Comparison of ENCODE assay signal across 8 cellular contexts in the genomic region with DNA sequence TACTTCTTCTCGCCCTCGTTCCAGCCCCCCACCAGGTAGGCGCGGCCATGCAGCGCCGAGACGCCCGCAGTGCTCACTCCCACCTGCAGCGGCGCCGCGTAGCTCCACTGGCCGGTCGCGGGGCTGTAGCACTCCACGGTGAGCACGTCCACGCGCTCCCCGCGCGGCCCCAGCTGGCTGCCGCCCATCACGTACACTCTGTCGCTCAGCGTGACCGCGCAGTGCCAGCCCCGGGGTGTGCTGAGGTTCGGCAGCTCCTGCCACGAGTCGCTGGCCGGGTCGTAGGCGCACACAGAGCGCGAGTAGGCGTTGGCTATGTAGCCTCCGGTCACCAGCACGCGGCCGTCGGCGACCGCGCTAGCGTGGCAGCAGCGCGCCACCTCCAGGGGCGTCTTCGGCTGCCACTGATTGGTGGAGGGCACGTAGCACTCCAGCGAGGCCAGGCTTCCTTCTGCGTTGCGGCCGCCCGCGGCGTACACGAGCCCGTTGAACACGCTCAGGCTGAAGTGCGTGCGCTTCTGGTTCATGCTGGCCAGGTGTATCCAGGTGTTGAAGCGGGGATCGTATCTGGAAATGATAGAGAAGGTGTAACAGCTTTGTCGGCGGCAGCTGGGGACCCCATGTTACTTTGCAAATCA. TPM values are rescaled to one million over a fixed set of nuclear protein-coding genes. Genes with fewer than 3 reads are reported as not detected.
A peak's percentile ranks its signal among the peaks of the same experiment; 100 is the strongest.
DNase-seq lines count a peak whose midpoint lies in the region; ATAC-seq and TF ChIP-seq lines count a peak whose summit lies in the region.

No MANE protein-coding gene starts in this region.

- H3K36me3 ChIP-seq in RWPE2 (ENCODE audit: low read depth) (no peaks in the 10 kb centered on the region), testis (ENCODE audit: low read depth, missing control alignments) (no peaks in the 10 kb centered on the region)

- peak overlapping the region; percentile 67 for H3K27ac ChIP-seq in RWPE2 (ENCODE audit: poor library complexity, severe bottlenecking)
- H3K27ac ChIP-seq in testis = peak overlapping the region; percentile 31 to 68

- H3K27me3 ChIP-seq in RWPE2 (ENCODE audit: insufficient read depth, poor library complexity, severe bottlenecking) (no peaks in the 10 kb centered on the region), testis (no peaks in the 10 kb centered on the region)

- 2% methylated on average over 64 of the region's 68 CpGs; no CpG with 5 or more reads in 1 of the 2 donors for WGBS in testis, 2 donors

- peak overlapping the region; percentile 92 for H3K4me3 Mint-ChIP-seq in glutamatergic neuron (ENCODE audit: unreplicated experiment)

- no peaks in the 10 kb centered on the region for H3K4me1 Mint-ChIP-seq in glutamatergic neuron (ENCODE audit: low read depth, unreplicated experiment)

- peak; percentile 24 for TF ChIP-seq CTCF in RWPE2 (IDR thresholded peaks at IDR 0.05; ENCODE audit: poor library complexity, severe bottlenecking)
- peak; percentile 1 for TF ChIP-seq CTCF in glutamatergic neuron (IDR thresholded peaks at IDR 0.05; ENCODE audit: partially characterized antibody, unreplicated experiment)
- TF ChIP-seq CTCF in omental fat pad (IDR thresholded peaks at IDR 0.05) = no peak
- TF ChIP-seq CTCF in testis (IDR thresholded peaks at IDR 0.05) = peak in 1 of 3 experiments; percentile 27

- intact Hi-C loops in testis (cut with DNase I; ENCODE audit: low total_unique reads) = loop anchor here (10.0 kb wide), 1 partner anchor 157 kb away; no protein-coding TSS in a partner anchor

- H3K4me1 ChIP-seq in RWPE2 (ENCODE audit: insufficient read depth, poor library complexity, severe bottlenecking) (peaks cover 18% of the 10 kb centered on the region), testis (no peaks in the 10 kb centered on the region)

- TF ChIP-seq RAD21 in Ishikawa (IDR thresholded peaks at IDR 0.05; ENCODE audit: low read depth) = no peak

- DNase-seq in DMS53 treated with DMSO at 0.1 percent for 48 hours (lab: John Stamatoyannopoulos, UW; ENCODE audit: unreplicated experiment) (peak; percentile 92), RWPE2 (ENCODE audit: low spot score) (peak; percentile 75), glutamatergic neuron (peak; percentile 85), omental fat pad (ENCODE audit: low spot score) (no peak), testis (peak; percentile 84)
- peak; percentile 35 to 69 (median 47) for DNase-seq in activated naive CD4-positive, alpha-beta T cell (lab: John Stamatoyannopoulos, UW)

- ATAC-seq in GM21737 (IDR thresholded peaks at IDR 0.05; ENCODE audit: unreplicated experiment) = peak; percentile 80
- ATAC-seq in RWPE2 (ENCODE audit: low read depth) = peak; percentile 86
- ATAC-seq in omental fat pad (ENCODE audit: low FRiP score) = peak; percentile 86

- H3K4me3 ChIP-seq in RWPE2 (ENCODE audit: severe bottlenecking) (peak overlapping the region; percentile 50), testis (peak overlapping the region; percentile 55 to 72)

- TF ChIP-seq EP300 in Ishikawa (IDR thresholded peaks at IDR 0.05; ENCODE audit: borderline replicate concordance) = peak; percentile 30; the same call in 1 of the 2 replicates

- H3K9me3 ChIP-seq in RWPE2 (ENCODE audit: severe bottlenecking) (no peaks in the 10 kb centered on the region), testis (no peaks in the 10 kb centered on the region)

- no peaks in the 10 kb centered on the region for H3K36me3 Mint-ChIP-seq in glutamatergic neuron (ENCODE audit: unreplicated experiment)

- TF ChIP-seq POLR2A in testis (IDR thresholded peaks at IDR 0.05) = no peak

- H3K9me3 Mint-ChIP-seq in glutamatergic neuron (ENCODE audit: unreplicated experiment) = no peaks in the 10 kb centered on the region

- H3K27ac Mint-ChIP-seq in glutamatergic neuron (ENCODE audit: unreplicated experiment) = no peak overlapping the region

- peaks cover 8% of the 10 kb centered on the region for H3K27me3 Mint-ChIP-seq in glutamatergic neuron (ENCODE audit: unreplicated experiment)

TF ChIP-seq in Ishikawa, 13 proteins besides CTCF, POLR2A, EP300 and RAD21:
- TF ChIP-seq USF1 (IDR thresholded peaks at IDR 0.05) (0 out of 2 replicates have a peak, but pooled peaks have one; percentile 16), EGR1 (IDR thresholded peaks at IDR 0.05) (peak; percentile 52), CEBPB (IDR thresholded peaks at IDR 0.05) (no peak), FOXM1 (IDR thresholded peaks at IDR 0.05; ENCODE audit: borderline replicate concordance, low read depth) (no peak), TCF12 (IDR thresholded peaks at IDR 0.05; ENCODE audit: low read depth) (peak; percentile 59; the same call in 1 of the 2 replicates), TEAD4 (IDR thresholded peaks at IDR 0.05) (peak; percentile 44), NFIC (IDR thresholded peaks at IDR 0.05) (no peak), CREB1 (IDR thresholded peaks at IDR 0.05; ENCODE audit: low read depth) (no peak), TAF1 (IDR thresholded peaks at IDR 0.05; ENCODE audit: low read depth) (peak; percentile 58), ZBTB7A (IDR thresholded peaks at IDR 0.05; ENCODE audit: low read depth) (no peak), YY1 (IDR thresholded peaks at IDR 0.05; ENCODE audit: low read depth) (peak; percentile 47; the same call in 1 of the 2 replicates)
- TF ChIP-seq, protein P1, sequence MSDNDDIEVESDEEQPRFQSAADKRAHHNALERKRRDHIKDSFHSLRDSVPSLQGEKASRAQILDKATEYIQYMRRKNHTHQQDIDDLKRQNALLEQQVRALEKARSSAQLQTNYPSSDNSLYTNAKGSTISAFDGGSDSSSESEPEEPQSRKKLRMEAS (IDR thresholded peaks at IDR 0.05) = peak; percentile 99
- TF ChIP-seq, protein P2, sequence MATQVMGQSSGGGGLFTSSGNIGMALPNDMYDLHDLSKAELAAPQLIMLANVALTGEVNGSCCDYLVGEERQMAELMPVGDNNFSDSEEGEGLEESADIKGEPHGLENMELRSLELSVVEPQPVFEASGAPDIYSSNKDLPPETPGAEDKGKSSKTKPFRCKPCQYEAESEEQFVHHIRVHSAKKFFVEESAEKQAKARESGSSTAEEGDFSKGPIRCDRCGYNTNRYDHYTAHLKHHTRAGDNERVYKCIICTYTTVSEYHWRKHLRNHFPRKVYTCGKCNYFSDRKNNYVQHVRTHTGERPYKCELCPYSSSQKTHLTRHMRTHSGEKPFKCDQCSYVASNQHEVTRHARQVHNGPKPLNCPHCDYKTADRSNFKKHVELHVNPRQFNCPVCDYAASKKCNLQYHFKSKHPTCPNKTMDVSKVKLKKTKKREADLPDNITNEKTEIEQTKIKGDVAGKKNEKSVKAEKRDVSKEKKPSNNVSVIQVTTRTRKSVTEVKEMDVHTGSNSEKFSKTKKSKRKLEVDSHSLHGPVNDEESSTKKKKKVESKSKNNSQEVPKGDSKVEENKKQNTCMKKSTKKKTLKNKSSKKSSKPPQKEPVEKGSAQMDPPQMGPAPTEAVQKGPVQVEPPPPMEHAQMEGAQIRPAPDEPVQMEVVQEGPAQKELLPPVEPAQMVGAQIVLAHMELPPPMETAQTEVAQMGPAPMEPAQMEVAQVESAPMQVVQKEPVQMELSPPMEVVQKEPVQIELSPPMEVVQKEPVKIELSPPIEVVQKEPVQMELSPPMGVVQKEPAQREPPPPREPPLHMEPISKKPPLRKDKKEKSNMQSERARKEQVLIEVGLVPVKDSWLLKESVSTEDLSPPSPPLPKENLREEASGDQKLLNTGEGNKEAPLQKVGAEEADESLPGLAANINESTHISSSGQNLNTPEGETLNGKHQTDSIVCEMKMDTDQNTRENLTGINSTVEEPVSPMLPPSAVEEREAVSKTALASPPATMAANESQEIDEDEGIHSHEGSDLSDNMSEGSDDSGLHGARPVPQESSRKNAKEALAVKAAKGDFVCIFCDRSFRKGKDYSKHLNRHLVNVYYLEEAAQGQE (IDR thresholded peaks at IDR 0.05; ENCODE audit: low read depth) = no peak

RNA-seq across cellular contexts. Expression of gene KLHL31, which starts 13.7 kb away (rescaled TPM):
- 0.10 TPM for total RNA-seq in glutamatergic neuron (ENCODE audit: unreplicated experiment)
- 10 to 100 TPM in 3 of 4 donors, 1 to 10 TPM in 1; 9.5 to 23.8 (median 14.4) TPM for total RNA-seq in omental fat pad
- 1 to 10 TPM; 1.4 to 2.0 TPM for total RNA-seq in testis
- polyA plus RNA-seq in testis (ENCODE audit: insufficient read depth, low read depth, low replicate concordance) = 0.46 TPM

Comparison
In these comparisons a context has a peak if more than half of its experiments do, and no peak if none do; other contexts are left out.
1. CTCF ChIP-seq: peak in RWPE2 (single experiment) and glutamatergic neuron (single experiment); none in omental fat pad (0 of 3).
2. Peak in every context shown above with its lines, with median percentiles within 50 percentile points of each other: ATAC-seq.